ENCODE assay signal across 16 cellular contexts in genomic region chr2:225995788-225996476, GRCh38.
DNase-seq lines count a peak whose midpoint lies in the region; ATAC-seq, FAIRE-seq and TF ChIP-seq lines count a peak whose summit lies in the region.
"Had no signal": no experiment of that assay in that cellular context is flagged by ENCODE, and none has a peak within 500 bp of the region (broad histone marks: within the 10 kb centered on the region; RNA-seq: fewer than 3 reads in every experiment).

No MANE protein-coding gene starts in this region.

- DNase-seq in A172 (ENCODE audit: low spot score) (peak; percentile 44), H4 (ENCODE audit: low spot score) (peak; percentile 28), GM12878 (ENCODE audit: low read depth, low spot score) (no peak), left ventricle myocardium superior (no peak), coronary artery (ENCODE audit: low spot score) (no peak), T-helper 2 cell (no peak)
- no peak for DNase-seq in stimulated activated CD4-positive, alpha-beta T cell treated with anti-CD3 and anti-CD28 coated beads, Interleukin-4, amount 100 ng/mL, for 24 hours
- DNase-seq: activated naive CD8-positive, alpha-beta T cell treated with anti-CD3 and anti-CD28 coated beads for 36 hours; hippocampal formation; mesendoderm; NCI-H2171; RPMI8226 had no signal

- no peaks in the 10 kb centered on the region for H3K36me3 ChIP-seq in GM12878 (ENCODE audit: control insufficient read depth in 2 of 2, insufficient read depth in 2 of 2, low read length in 1 of 2)

- BruUV-seq in GM12878 (replicated peaks; lab: Mats Ljungman, UMichigan), result no TSS peak

- no peak overlapping the region for H2AFZ ChIP-seq in GM12878 (ENCODE audit: control insufficient read depth, low read depth, low read length)
- H2AFZ ChIP-seq: parathyroid adenoma had no signal

- H3K27me3 ChIP-seq in GM12878 (replicated peaks in 1 of 2; ENCODE audit: control insufficient read depth in 2 of 2, insufficient read depth in 2 of 2, low read length in 1 of 2), result no peaks in the 10 kb centered on the region

- H3K79me2 ChIP-seq in GM12878 (ENCODE audit: control insufficient read depth, insufficient read depth, low read length), result no peaks in the 10 kb centered on the region
- H3K79me2 ChIP-seq: parathyroid adenoma had no signal

- no peak overlapping the region for H3K4me2 ChIP-seq in GM12878 (ENCODE audit: control insufficient read depth, insufficient read depth)

- H3K4me1 ChIP-seq in GM12878 (ENCODE audit: control insufficient read depth, insufficient read depth, low read length), result no peaks in the 10 kb centered on the region
- H3K4me1 ChIP-seq: parathyroid adenoma had no signal

- TF ChIP-seq RAD21 in GM12878 (IDR thresholded peaks at IDR 0.05; ENCODE audit: insufficient read depth, low read depth, low read length), result no peak

- ATAC-seq in GM12878 (no peak), left ventricle myocardium superior (peak; percentile 63), HG03025 (IDR thresholded peaks at IDR 0.05; ENCODE audit: low FRiP score, unreplicated experiment) (no peak)
- ATAC-seq: stimulated activated memory B cell treated with anti-CD40 and anti-IgM and Interleukin-4, amounts not matched to agents 10 μg/mL and 1 μg/mL and 100 μg/mL, for 72 hours had no signal

- H3K4me3 ChIP-seq in GM12878 (no peak overlapping the region), coronary artery (no peak overlapping the region)

- RAD21 ChIA-PET in GM12878 (lab: Charles Lee; ENCODE audit: unreplicated experiment), result no interaction called here

- intact Hi-C loops in GM12878 (cut with micrococcal nuclease; ENCODE audit: unreplicated experiment), result no loop called here
- intact Hi-C loops in left ventricle myocardium superior (cut with micrococcal nuclease), result no loop called here

- no peak for TF ChIP-seq POLR2A in GM12878 (IDR thresholded peaks at IDR 0.05; ENCODE audit: low read depth, low read length)

- FAIRE-seq in GM12878 (lab: Jason Lieb, UNC), result no peak
- FAIRE-seq: G401.6 had no signal

- in situ Hi-C loops in GM12878 (cut with MboI), result no loop called here

- WGBS in GM12878 (ENCODE audit: insufficient coverage, insufficient replicate concordance, low lambda C conversion rate, missing lambda C conversion rate), result 0% methylated on average over 2 of the region's 2 CpGs

- CTCF ChIA-PET in GM12878 (lab: Yijun Ruan, JAX), result no interaction called here

- H3K9me3 ChIP-seq in GM12878 (replicated peaks; ENCODE audit: control insufficient read depth, insufficient read depth, low read length), result no peaks in the 10 kb centered on the region

- no peaks in the 10 kb centered on the region for H4K20me1 ChIP-seq in GM12878 (ENCODE audit: control insufficient read depth, insufficient read depth)

- TF ChIP-seq EP300 in GM12878 (IDR thresholded peaks at IDR 0.05; ENCODE audit: borderline replicate concordance in 1 of 2, control insufficient read depth in 1 of 2, low read depth in 2 of 2, low read length in 2 of 2), result no peak

- no peak for TF ChIP-seq CTCF in GM12878 (IDR thresholded peaks at IDR 0.05 in 2 of 3, conservative IDR thresholded peaks at IDR 0.05 in 1 of 3; ENCODE audit: control insufficient read depth in 2 of 3, extremely low read depth in 1 of 3, insufficient read depth in 1 of 3, low read depth in 3 of 3, low read length in 3 of 3)
- TF ChIP-seq CTCF in coronary artery (IDR thresholded peaks at IDR 0.05), result no peak

- no peak overlapping the region for H3K9ac ChIP-seq in GM12878 (ENCODE audit: control insufficient read depth, insufficient read depth, low read length)
- H3K9ac ChIP-seq: parathyroid adenoma had no signal

- SMC1A ChIA-PET in GM12878 (lab: Charles Lee; ENCODE audit: uncharacterized antibody, unreplicated experiment), result interaction anchor here (1.0 kb wide), 1 partner anchor 11 kb away, joined by 3 read pairs; no protein-coding TSS in a partner anchor

- POLR2A ChIA-PET in GM12878 (lab: Charles Lee), result no interaction called here

- H3K27ac ChIP-seq in GM12878 (ENCODE audit: control insufficient read depth, insufficient read depth) (no peak overlapping the region), coronary artery (no peak overlapping the region)
- H3K27ac ChIP-seq: parathyroid adenoma had no signal

TF ChIP-seq in GM12878, 131 proteins besides CTCF, POLR2A, EP300 and RAD21:
- TF ChIP-seq MYB (IDR thresholded peaks at IDR 0.05; ENCODE audit: borderline replicate concordance, low read depth, low read length), result no peak
- TF ChIP-seq SPI1 (IDR thresholded peaks at IDR 0.05; ENCODE audit: borderline replicate concordance, insufficient read depth, low read depth, low read length), result 0 out of 2 replicates have a peak, but pooled peaks have one; percentile 19
- TF ChIP-seq ZBTB11 (CRISPR knock-in tag; IDR thresholded peaks at IDR 0.05), result no peak

Comparison
In these comparisons a context has a peak if more than half of its experiments do, and no peak if none do; other contexts are left out.
1. DNase-seq: peak in A172 (single experiment) and H4 (single experiment); none in GM12878 (single experiment), left ventricle myocardium superior (single experiment), coronary artery (single experiment), T-helper 2 cell (0 of 5) and stimulated activated CD4-positive, alpha-beta T cell treated with anti-CD3 and anti-CD28 coated beads, Interleukin-4, amount 100 ng/mL, for 24 hours (single experiment).